Comparison of ENCODE assay signal across 31 cellular contexts in genomic region chr9:38305616-38306015, GRCh38.
"Had no signal": no experiment of that assay in that cellular context is flagged by ENCODE, and none has a peak within 500 bp of the region (broad histone marks: within the 10 kb centered on the region; RNA-seq: fewer than 3 reads in every experiment).

No MANE protein-coding gene starts in this region.

- H3K27ac ChIP-seq: adrenal gland, body of pancreas, brain microvascular endothelial cell, breast epithelium, VCaP had no signal

- H3K9me3 ChIP-seq: adrenal gland, body of pancreas, breast epithelium had no signal

- H3K36me3 ChIP-seq: adrenal gland, brain microvascular endothelial cell, breast epithelium had no signal

- DNase-seq: activated B cell treated with CpG ODN at 0.5 μM for 24 hours; activated CD4-positive, alpha-beta memory T cell treated with anti-CD3 and anti-CD28 coated beads for 36 hours; activated CD4-positive, alpha-beta T cell treated with anti-CD3 and anti-CD28 coated beads for 4 hours; activated CD4-positive, alpha-beta T cell treated with anti-CD3 and anti-CD28 coated beads, Interleukin-2, amount 10 ng/mL, durations not matched to agents 24 days and 14 days; activated CD4-positive, alpha-beta T cell treated with anti-CD3 and anti-CD28 coated beads, Interleukin-2, amount 50 U/mL, for 1 hour; activated CD4-positive, alpha-beta T cell treated with anti-CD3 and anti-CD28 coated beads, Interleukin-2, amount 50 U/mL, for 4 hours; activated CD4-positive, CD25-positive, alpha-beta regulatory T cell treated with anti-CD3 and anti-CD28 coated beads, Interleukin-2, amount 50 U/mL, for 72 hours; activated CD8-positive, alpha-beta memory T cell treated with anti-CD3 and anti-CD28 coated beads, Interleukin-2, amount 50 U/mL, for 4 hours; activated CD8-positive, alpha-beta T cell treated with anti-CD3 and anti-CD28 coated beads for 36 hours; activated gamma-delta T cell treated with Interleukin-2 at 50 U/mL for 16 hours; activated naive CD4-positive, alpha-beta T cell; activated naive CD4-positive, alpha-beta T cell treated with anti-CD3 and anti-CD28 coated beads for 36 hours; activated naive CD4-positive, alpha-beta T cell treated with anti-CD3 and anti-CD28 coated beads, Interleukin-2, amount 50 U/mL, for 16 hours; activated naive CD8-positive, alpha-beta T cell treated with anti-CD3 and anti-CD28 coated beads for 36 hours; activated T-cell treated with anti-CD3 and anti-CD28 coated beads for 4 hours; activated T-cell treated with anti-CD3 and anti-CD28 coated beads, Interleukin-2, amount 50 U/mL, for 1 hour; activated T-cell treated with anti-CD3 and anti-CD28 coated beads, Interleukin-2, amount 50 U/mL, for 4 hours; activated T-cell treated with anti-CD3 and anti-CD28 coated beads, Interleukin-2, amount 50 U/mL, for 72 hours; adrenal gland; amniotic stem cell; aorta; body of pancreas; brain microvascular endothelial cell; central memory CD4-positive, alpha-beta T cell; T-helper 1 cell; T-helper 2 cell; T-helper 9 cell had no signal

- H3K4me1 ChIP-seq: adrenal gland, breast epithelium had no signal

- H3K4me3 ChIP-seq: adrenal gland, body of pancreas, breast epithelium had no signal

- H3K27me3 ChIP-seq: adrenal gland, body of pancreas, breast epithelium had no signal

- ATAC-seq: activated CD8-positive, alpha-beta T cell treated with anti-CD3 and anti-CD28 coated beads for 36 hours; activated naive CD4-positive, alpha-beta T cell treated with anti-CD3 and anti-CD28 coated beads, Interleukin-2, amount 50 U/mL, for 72 hours; activated T-cell treated with anti-CD3 and anti-CD28 coated beads, Interleukin-2, amount 50 U/mL, for 4 hours; activated T-cell treated with anti-CD3 and anti-CD28 coated beads, Interleukin-2, amount 50 U/mL, for 72 hours; activated T-helper 17 cell treated with anti-CD3 and anti-CD28 coated beads, Interleukin-2, amount 50 U/mL, for 72 hours; body of pancreas had no signal
